10 cellular contexts compared by ENCODE assay signal in the genomic region with DNA sequence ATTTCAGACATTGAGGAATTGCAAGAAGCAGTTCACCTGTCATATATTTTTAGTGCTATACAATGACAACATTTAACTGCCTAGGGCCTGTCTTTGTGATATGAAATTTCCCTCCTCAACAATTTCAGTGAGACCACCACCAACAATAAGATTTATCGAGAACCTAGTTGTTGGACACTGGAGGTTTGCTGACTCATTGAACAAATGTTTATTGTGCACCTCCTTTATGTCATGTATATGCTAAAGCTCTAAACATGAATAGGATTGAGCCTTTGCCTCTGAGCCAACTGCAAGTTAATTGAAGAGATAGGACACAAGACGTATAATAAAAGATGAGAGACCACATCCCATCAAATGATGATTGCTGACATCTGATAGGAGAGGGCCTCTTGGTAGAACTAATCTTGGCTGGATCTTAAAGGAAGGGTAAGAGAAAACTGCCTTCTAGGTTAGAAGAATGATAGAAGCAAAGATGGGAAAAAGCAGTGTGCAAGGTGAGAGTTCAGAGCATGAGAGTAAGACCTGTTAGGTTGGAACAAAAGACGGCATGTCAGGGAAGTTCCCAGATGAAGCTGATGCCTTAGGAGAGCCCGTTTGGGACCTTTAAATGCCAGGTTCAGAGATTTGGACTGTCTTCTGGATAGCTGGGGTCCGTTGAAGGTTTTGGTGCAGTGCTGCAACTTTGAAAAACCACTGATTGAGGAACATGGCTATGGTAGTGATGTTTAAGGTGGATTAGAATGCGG.
A peak's percentile ranks its signal among the peaks of the same experiment; 100 is the strongest.
DNase-seq lines count a peak whose midpoint lies in the region; ATAC-seq and TF ChIP-seq lines count a peak whose summit lies in the region.
"Had no signal": no experiment of that assay in that cellular context is flagged by ENCODE, and none has a peak within 500 bp of the region (broad histone marks: within the 10 kb centered on the region; RNA-seq: fewer than 3 reads in every experiment).

No MANE protein-coding gene starts in this region.

- ATAC-seq in PC-3 (peak; percentile 48), gastrocnemius medialis (no peak)
- no peak for ATAC-seq in effector memory CD8-positive, alpha-beta T cell (replicated peaks)

- peaks cover 6% of the 10 kb centered on the region for H3K36me3 Mint-ChIP-seq in effector memory CD8-positive, alpha-beta T cell (ENCODE audit: insufficient read depth)

- CTCF ChIA-PET in PC-3 (lab: Charles Lee) = interaction anchor here (0.6 to 1.4 kb wide), 2 partner anchors 70 to 85 kb away, joined by 3 to 5 read pairs; no protein-coding TSS in a partner anchor

- H3K4me2 ChIP-seq in PC-3 (ENCODE audit: low read length) = peak overlapping the region; percentile 55

- H3K4me3 ChIP-seq in PC-3 (ENCODE audit: low read length) (peak overlapping the region; percentile 33; the same call in 1 of the 2 replicates), gastrocnemius medialis (no peak overlapping the region), coronary artery (no peak overlapping the region)

- H3F3A ChIP-seq in PC-3 (ENCODE audit: low read length, unreplicated experiment) = peaks cover 5% of the 10 kb centered on the region

- H3K27ac Mint-ChIP-seq in effector memory CD8-positive, alpha-beta T cell = peak overlapping the region; percentile 19 to 63

- TF ChIP-seq CTCF in PC-3 (conservative IDR thresholded peaks at IDR 0.05; ENCODE audit: low read depth, low read length) = no peak
- no peak for TF ChIP-seq CTCF in gastrocnemius medialis (IDR thresholded peaks at IDR 0.05 in 4 of 5, conservative IDR thresholded peaks at IDR 0.05 in 1 of 5)
- TF ChIP-seq CTCF in coronary artery (IDR thresholded peaks at IDR 0.05) = no peak

- no peaks in the 10 kb centered on the region for H3K9me2 ChIP-seq in PC-3 (replicated peaks; ENCODE audit: low read length)

- no peaks in the 10 kb centered on the region for H3K9me3 Mint-ChIP-seq in effector memory CD8-positive, alpha-beta T cell

- H3K27me3 Mint-ChIP-seq in effector memory CD8-positive, alpha-beta T cell = no peaks in the 10 kb centered on the region

- H3K27me3 ChIP-seq in PC-3 (ENCODE audit: low read length) (no peaks in the 10 kb centered on the region), gastrocnemius medialis (no peaks in the 10 kb centered on the region)

- H3K36me3 ChIP-seq in PC-3 (ENCODE audit: low read depth, low read length) (peaks cover 10% of the 10 kb centered on the region), gastrocnemius medialis (no peaks in the 10 kb centered on the region)

- H3K4me3 Mint-ChIP-seq in effector memory CD8-positive, alpha-beta T cell = no peak overlapping the region

- H2AFZ ChIP-seq in PC-3 (ENCODE audit: low read length) = no peak overlapping the region

- peaks cover 39 to 49% of the 10 kb centered on the region in 2 donors for H3K4me1 Mint-ChIP-seq in effector memory CD8-positive, alpha-beta T cell (ENCODE audit: low read depth in 2 of 2)

- H3K9me3 ChIP-seq in PC-3 (ENCODE audit: low read length) (no peaks in the 10 kb centered on the region), gastrocnemius medialis (no peaks in the 10 kb centered on the region)

- in situ Hi-C loops in gastrocnemius medialis (cut with MboI; ENCODE audit: low sequenced_read_pairs in 4 of 4) = no loop called here

- POLR2A ChIA-PET in PC-3 (lab: Charles Lee; ENCODE audit: unreplicated experiment) = interaction anchor here (0.6 kb wide), 1 partner anchor 110 kb away, joined by 5 read pairs; no protein-coding TSS in a partner anchor

- peaks cover 98% of the 10 kb centered on the region for H3K79me2 ChIP-seq in PC-3 (ENCODE audit: low read length)

- DNase-seq in DMS53 (lab: John Stamatoyannopoulos, UW) = peak; percentile 32
- no peak for DNase-seq in DMS53 treated with DMSO at 0.1 percent for 48 hours (lab: John Stamatoyannopoulos, UW; ENCODE audit: unreplicated experiment)
- DNase-seq in PC-3 = peak; percentile 52
- no peak for DNase-seq in effector memory CD8-positive, alpha-beta T cell
- DNase-seq in gastrocnemius medialis = no peak
- no peak for DNase-seq in coronary artery (ENCODE audit: low spot score)
- DNase-seq in H4 (ENCODE audit: low spot score) = no peak
- no peak for DNase-seq in DMS79 treated with DMSO at 0.1 percent for 48 hours (lab: John Stamatoyannopoulos, UW)
- DNase-seq: activated CD4-positive, CD25-positive, alpha-beta regulatory T cell had no signal

- peak overlapping the region; percentile 87 for H3K27ac ChIP-seq in PC-3 (ENCODE audit: low read length)
- H3K27ac ChIP-seq in gastrocnemius medialis = peak overlapping the region; percentile 26 to 67 (median 62)
- H3K27ac ChIP-seq in coronary artery = peak overlapping the region in 1 of 2 donors; percentile 17
- H3K27ac ChIP-seq: 22Rv1 had no signal

- intact Hi-C loops in PC-3 (cut with micrococcal nuclease) (loop anchor here (1.0 kb wide), 1 partner anchor 18 kb away; no protein-coding TSS in a partner anchor), gastrocnemius medialis (cut with DNase I; ENCODE audit: low total_unique reads) (no loop called here)

- TF ChIP-seq POLR2A in gastrocnemius medialis (IDR thresholded peaks at IDR 0.05) = no peak

- peak overlapping the region; percentile 51 for H3K9ac ChIP-seq in PC-3 (ENCODE audit: low read length)

- H4K20me1 ChIP-seq in PC-3 (ENCODE audit: low read length) = peaks cover 36% of the 10 kb centered on the region; the same call in 1 of the 2 replicates

- H3K4me1 ChIP-seq in PC-3 (ENCODE audit: insufficient read depth, low read length) (peaks cover 50% of the 10 kb centered on the region), gastrocnemius medialis (peaks cover 18 to 61% of the 10 kb centered on the region in 2 donors)

- TSS peak; percentile 23 for BruUV-seq in PC-3 (replicated peaks; lab: Mats Ljungman, UMichigan)

Comparison
In these comparisons a context has a peak if more than half of its experiments do, and no peak if none do; other contexts are left out.
1. DNase-seq: peak in DMS53 (single experiment) and PC-3 (single experiment); none in DMS53 treated with DMSO at 0.1 percent for 48 hours (single experiment), effector memory CD8-positive, alpha-beta T cell (0 of 3), gastrocnemius medialis (0 of 2), coronary artery (single experiment), H4 (single experiment) and DMS79 treated with DMSO at 0.1 percent for 48 hours (single experiment).